In the genomic region with DNA sequence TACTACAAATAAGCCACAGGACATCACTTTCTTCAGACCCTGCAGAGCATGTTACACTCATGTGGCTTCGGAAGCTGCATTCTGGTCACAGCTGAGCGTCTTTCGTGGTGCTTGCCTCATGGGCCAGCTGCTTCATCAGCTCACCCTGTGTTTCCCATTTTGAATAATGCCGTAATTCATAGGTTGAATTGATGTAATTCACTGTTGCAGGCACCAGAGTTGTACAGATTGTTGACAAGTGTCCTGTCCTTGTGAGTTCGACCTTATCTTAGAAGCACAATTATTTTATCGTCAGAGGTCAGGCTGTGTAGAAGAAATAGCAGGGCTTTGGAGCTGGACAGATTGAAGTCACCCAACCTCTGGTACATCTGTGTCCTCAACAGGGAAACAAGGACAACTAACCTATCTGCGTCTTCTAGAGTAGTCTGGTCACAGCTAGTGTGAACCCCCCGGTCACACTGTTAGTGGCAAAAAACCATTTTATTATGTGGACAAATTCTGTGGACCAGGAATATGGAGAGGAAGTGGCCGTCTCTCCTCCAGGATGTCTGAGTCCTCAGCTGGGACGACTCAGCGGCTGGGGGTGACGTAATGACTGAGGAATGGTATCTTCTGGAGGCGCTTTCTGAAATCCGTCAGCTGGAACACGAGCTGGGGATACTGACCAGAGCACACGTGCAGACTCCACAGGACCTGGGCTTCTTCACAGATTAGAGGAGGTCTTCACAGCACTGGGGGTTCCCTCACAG, we compare ENCODE assay signal across 11 cellular contexts. TPM values are rescaled to one million over a fixed set of nuclear protein-coding genes. Genes with fewer than 3 reads are reported as not detected.
DNase-seq lines count a peak whose midpoint lies in the region; ATAC-seq and TF ChIP-seq lines count a peak whose summit lies in the region.
"Had no signal": no experiment of that assay in that cellular context is flagged by ENCODE, and none has a peak within 500 bp of the region (broad histone marks: within the 10 kb centered on the region; RNA-seq: fewer than 3 reads in every experiment).

No MANE protein-coding gene starts in this region.

- H3K4me1 ChIP-seq in A673 (ENCODE audit: insufficient read depth, low read length, poor library complexity, severe bottlenecking) (peaks cover 10% of the 10 kb centered on the region), endodermal cell (ENCODE audit: control insufficient read depth, insufficient read depth, low read length) (no peaks in the 10 kb centered on the region), mucosa of descending colon (ENCODE audit: low read depth) (no peaks in the 10 kb centered on the region), tibial nerve (peaks cover 0 to 10% (median 0%) of the 10 kb centered on the region in 4 donors)

- H3K4me3 ChIP-seq in A673 (ENCODE audit: low read depth, low read length, poor library complexity, severe bottlenecking) (no peak overlapping the region), endodermal cell (ENCODE audit: low read length) (no peak overlapping the region), mucosa of descending colon (no peak overlapping the region), tibial nerve (no peak overlapping the region)
- H3K4me3 ChIP-seq: PC-9 had no signal

- TF ChIP-seq CTCF in A673 (conservative IDR thresholded peaks at IDR 0.05; ENCODE audit: low read depth, low read length), result no peak
- TF ChIP-seq CTCF in endodermal cell (conservative IDR thresholded peaks at IDR 0.05), result no peak
- no peak for TF ChIP-seq CTCF in mucosa of descending colon (IDR thresholded peaks at IDR 0.05)
- no peak for TF ChIP-seq CTCF in tibial nerve (IDR thresholded peaks at IDR 0.05)

- peak overlapping the region; percentile 79 for H3K27ac Mint-ChIP-seq in endodermal cell

- no peaks in the 10 kb centered on the region for H3K27me3 Mint-ChIP-seq in endodermal cell (ENCODE audit: insufficient read depth)
- H3K27me3 Mint-ChIP-seq: dendritic cell treated with granulocyte-macrophage colony-stimulating factor and Interleukin-4, amounts not matched to agents 40 ng/mL and 50 ng/mL, for 4 days had no signal

- POLR2A ChIA-PET in A673 (lab: Charles Lee; ENCODE audit: low non-redundant PET), result interaction anchor here (0.6 kb wide), 1 partner anchor 18 kb away, joined by 3 read pairs; no protein-coding TSS in a partner anchor

- no peak overlapping the region for H3K9ac ChIP-seq in endodermal cell (ENCODE audit: extremely low read depth, low read length, poor library complexity, severe bottlenecking)

- no peaks in the 10 kb centered on the region for H3K36me3 ChIP-seq in A673 (ENCODE audit: insufficient read depth, low read length, poor library complexity, severe bottlenecking)
- H3K36me3 ChIP-seq in endodermal cell (ENCODE audit: control insufficient read depth, insufficient read depth, low read length), result peaks cover 20% of the 10 kb centered on the region
- H3K36me3 ChIP-seq in mucosa of descending colon (ENCODE audit: low read depth), result no peaks in the 10 kb centered on the region
- H3K36me3 ChIP-seq in tibial nerve, result no peaks in the 10 kb centered on the region

- no peak for TF ChIP-seq EP300 in tibial nerve (IDR thresholded peaks at IDR 0.05)

- BruUV-seq in A673 (replicated peaks; lab: Mats Ljungman, UMichigan), result no TSS peak

- CTCF ChIA-PET in A673 (lab: Charles Lee), result no interaction called here

- ATAC-seq in mucosa of descending colon (peak; percentile 49), GM21717 (IDR thresholded peaks at IDR 0.05; ENCODE audit: unreplicated experiment) (no peak), GM21528 (IDR thresholded peaks at IDR 0.05; ENCODE audit: low FRiP score, unreplicated experiment) (no peak)

- no peak for TF ChIP-seq POLR2A in tibial nerve (IDR thresholded peaks at IDR 0.05)

- peak; percentile 53 for DNase-seq in A673 (ENCODE audit: low spot score)
- DNase-seq in NAMALWA (ENCODE audit: low spot score), result peak; percentile 64
- DNase-seq in endodermal cell, result peak; percentile 64
- DNase-seq in mucosa of descending colon, result peak in 1 of 3 donors; percentile 34
- DNase-seq in tibial nerve (ENCODE audit: low spot score in 2 of 2), result no peak
- DNase-seq in GOT3 (lab: John Stamatoyannopoulos, UW), result no peak

- H3K4me3 Mint-ChIP-seq in endodermal cell, result no peak overlapping the region
- H3K4me3 Mint-ChIP-seq: dendritic cell treated with granulocyte-macrophage colony-stimulating factor and Interleukin-4, amounts not matched to agents 40 ng/mL and 50 ng/mL, for 4 days had no signal

- no peaks in the 10 kb centered on the region for H3K9me3 ChIP-seq in A673 (ENCODE audit: low read depth, low read length, poor library complexity, severe bottlenecking)
- H3K9me3 ChIP-seq in endodermal cell (ENCODE audit: control insufficient read depth, low read length), result peaks cover 8% of the 10 kb centered on the region
- no peaks in the 10 kb centered on the region for H3K9me3 ChIP-seq in mucosa of descending colon
- no peaks in the 10 kb centered on the region for H3K9me3 ChIP-seq in tibial nerve

- H3K4me1 Mint-ChIP-seq in endodermal cell, result peaks cover 8% of the 10 kb centered on the region

- WGBS in endodermal cell (ENCODE audit: insufficient coverage in 1 of 2, insufficient read length in 1 of 2), 2 experiments, result 87 to 98% methylated on average over 13 to 16 of the region's 16 CpGs
- WGBS in tibial nerve, 2 donors, result 52 to 55% methylated on average over 16 of the region's 16 CpGs

- no peaks in the 10 kb centered on the region for H3K27me3 ChIP-seq in A673 (replicated peaks; ENCODE audit: insufficient read depth, low read depth, low read length, poor library complexity)
- H3K27me3 ChIP-seq in endodermal cell (ENCODE audit: control insufficient read depth, insufficient read depth, low read length, poor library complexity, severe bottlenecking), result no peaks in the 10 kb centered on the region
- no peaks in the 10 kb centered on the region for H3K27me3 ChIP-seq in tibial nerve

- H3K27ac ChIP-seq in A673 (ENCODE audit: low read depth, low read length, poor library complexity, severe bottlenecking) (peak overlapping the region; percentile 11), endodermal cell (ENCODE audit: low read depth, low read length) (no peak overlapping the region), tibial nerve (peak overlapping the region in 1 of 4 donors; percentile 32)
- H3K27ac ChIP-seq: C4-2B, PC-9 had no signal

- intact Hi-C loops in A673 (cut with micrococcal nuclease; ENCODE audit: unreplicated experiment), result no loop called here
- intact Hi-C loops in mucosa of descending colon (cut with DNase I, micrococcal nuclease), result no loop called here

- peaks cover under 1% of the 10 kb centered on the region for H3K9me3 Mint-ChIP-seq in endodermal cell

- H3K36me3 Mint-ChIP-seq in endodermal cell (ENCODE audit: low read depth), result peaks cover 12% of the 10 kb centered on the region

RNA-seq across cellular contexts. Expression of gene PKNOX1, which starts 17.8 kb away (rescaled TPM):
- 30.6 and 33.8 TPM in 2 replicates for total RNA-seq in A673 (2021)
- total RNA-seq in endodermal cell, result 10 to 100 TPM; 25.9 to 29.9 TPM
- polyA plus RNA-seq in endodermal cell (2013, experiment 1 of 2), result 18.6 TPM
- polyA plus RNA-seq in endodermal cell (2013, experiment 2 of 2), result 17.6 TPM
- total RNA-seq in mucosa of descending colon, result 10 to 100 TPM; 14.3 to 26.1 (median 16.3) TPM
- total RNA-seq in tibial nerve, result 10 to 100 TPM in 2 of 4 donors, 1 to 10 TPM in 2; 9.0 to 23.7 (median 12.3) TPM

Comparison
In these comparisons a context has a peak if more than half of its experiments do, and no peak if none do; other contexts are left out.
1. DNase-seq: peak in A673 (single experiment), NAMALWA (single experiment) and endodermal cell (single experiment); none in tibial nerve (0 of 2) and GOT3 (single experiment).